In genomic region chr5:128876848-128877387, GRCh38 we compare ENCODE assay signal across 28 cellular contexts.
"Had no signal": no experiment of that assay in that cellular context is flagged by ENCODE, and none has a peak within 500 bp of the region (broad histone marks: within the 10 kb centered on the region; RNA-seq: fewer than 3 reads in every experiment).

No MANE protein-coding gene starts in this region.

- H3K4me3 Mint-ChIP-seq: immature natural killer cell; mesothelial cell of epicardium; natural killer cell; nephron progenitor cell; neural progenitor cell; stimulated activated naive CD8-positive, alpha-beta T cell treated with anti-CD3 and anti-CD28 coated beads, Interleukin-15, Interleukin-2, amounts not matched to agents 100 ng/mL and 50 ng/mL, for 24 hours had no signal

- ATAC-seq: left colon, left lung, lower lobe of right lung, natural killer cell, right lobe of liver, upper lobe of right lung had no signal

- DNase-seq: immature natural killer cell; kidney; left colon; left lung; lower lobe of right lung; mammary epithelial cell; mesenchymal stem cell; naive B cell; natural killer cell; nephron progenitor cell; ovary; right lobe of liver; stimulated activated CD4-positive, alpha-beta T cell treated with anti-CD3 and anti-CD28 coated beads, Interleukin-1b, Interleukin-23, amount 100 ng/mL, for 48 hours; stimulated activated CD4-positive, alpha-beta T cell treated with anti-CD3 and anti-CD28 coated beads, Interleukin-2, amount 100 ng/mL, for 48 hours; stimulated activated CD4-positive, alpha-beta T cell treated with anti-CD3 and anti-CD28 coated beads, Interleukin-4, amount 100 ng/mL, for 4 hours; stimulated activated naive CD4-positive, alpha-beta T cell; tibial artery; trophoblast cell; upper lobe of right lung had no signal

- H3K36me3 ChIP-seq: left lung, lower lobe of right lung, neural progenitor cell, ovary, right atrium auricular region, right lobe of liver, suprapubic skin, thoracic aorta, tibial artery, upper lobe of right lung had no signal

- H3K79me2 ChIP-seq: hepatocyte had no signal

- H3K27ac Mint-ChIP-seq: immature natural killer cell; mesothelial cell of epicardium; naive B cell; natural killer cell; nephron progenitor cell; neural progenitor cell; progenitor cell of endocrine pancreas; stimulated activated naive CD8-positive, alpha-beta T cell treated with anti-CD3 and anti-CD28 coated beads, Interleukin-15, Interleukin-2, amounts not matched to agents 100 ng/mL and 50 ng/mL, for 24 hours had no signal

- H3K4me2 ChIP-seq: hepatocyte, neural progenitor cell, smooth muscle cell had no signal

- H3K4me1 ChIP-seq: left lung, lower lobe of right lung, right atrium auricular region, right lobe of liver, suprapubic skin, tibial artery, upper lobe of right lung had no signal

- H3K9me3 Mint-ChIP-seq: nephron progenitor cell; neural progenitor cell; stimulated activated naive CD8-positive, alpha-beta T cell treated with anti-CD3 and anti-CD28 coated beads, Interleukin-15, Interleukin-2, amounts not matched to agents 100 ng/mL and 50 ng/mL, for 24 hours had no signal

- H3K27me3 ChIP-seq: hepatocyte, left lung, neural progenitor cell, ovary, right atrium auricular region, suprapubic skin, tibial artery, upper lobe of right lung had no signal

- H3K27me3 Mint-ChIP-seq: naive B cell; progenitor cell of endocrine pancreas; stimulated activated naive CD8-positive, alpha-beta T cell treated with anti-CD3 and anti-CD28 coated beads, Interleukin-15, Interleukin-2, amounts not matched to agents 100 ng/mL and 50 ng/mL, for 24 hours had no signal

- H3K4me1 Mint-ChIP-seq: immature natural killer cell, naive B cell, natural killer cell, neural progenitor cell had no signal

- H3K36me3 Mint-ChIP-seq: immature natural killer cell, mesothelial cell of epicardium, naive B cell, natural killer cell, neural progenitor cell had no signal

- H3K9me3 ChIP-seq: left lung, lower lobe of right lung, ovary, right atrium auricular region, right lobe of liver, suprapubic skin, thoracic aorta, tibial artery, upper lobe of right lung had no signal

- H3K27ac ChIP-seq: hepatocyte, left lung, lower lobe of right lung, neural progenitor cell, ovary, right atrium auricular region, right lobe of liver, suprapubic skin, thoracic aorta, tibial artery, upper lobe of right lung had no signal

- H3K4me3 ChIP-seq: hepatocyte, left lung, lower lobe of right lung, neural progenitor cell, ovary, right atrium auricular region, right lobe of liver, smooth muscle cell, suprapubic skin, thoracic aorta, tibial artery, upper lobe of right lung had no signal

- H3K9ac ChIP-seq: neural progenitor cell had no signal
